In the genomic region with DNA sequence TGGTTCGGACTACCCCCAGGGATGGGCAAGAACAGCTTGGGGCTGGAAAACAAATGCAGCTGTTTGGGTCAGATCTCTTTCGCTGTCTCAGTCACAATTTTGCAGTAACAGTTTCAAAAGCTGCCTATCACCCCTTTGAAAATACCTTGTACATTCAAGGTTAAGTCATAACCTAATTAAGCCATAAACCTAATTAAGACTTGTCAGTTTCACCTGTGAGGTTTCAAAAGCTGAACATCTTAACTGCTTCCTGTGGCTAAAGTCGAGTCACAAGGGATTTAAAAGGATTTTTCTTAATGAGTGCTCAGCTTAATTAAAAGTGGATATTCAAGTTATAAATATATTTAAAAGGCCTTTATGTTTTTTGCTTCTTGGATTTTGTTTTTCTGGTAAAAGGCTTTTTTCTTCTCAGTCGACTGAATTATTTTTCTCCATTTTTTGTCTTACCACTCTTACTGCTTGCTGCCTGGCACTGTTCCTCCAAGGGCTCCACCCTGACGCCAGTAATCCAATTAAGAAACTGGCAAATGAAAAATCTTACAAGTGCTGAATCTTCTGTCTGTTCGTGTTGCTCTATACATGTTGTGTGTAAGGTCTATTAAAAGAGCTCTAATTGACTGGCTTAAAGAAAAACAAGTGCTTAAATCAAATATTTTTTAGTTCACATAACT, we compare ENCODE assay signal across 20 cellular contexts. TPM values are rescaled to one million over a fixed set of nuclear protein-coding genes. Genes with fewer than 3 reads are reported as not detected.
DNase-seq lines count a peak whose midpoint lies in the region; ATAC-seq and TF ChIP-seq lines count a peak whose summit lies in the region.
"Had no signal": no experiment of that assay in that cellular context is flagged by ENCODE, and none has a peak within 500 bp of the region (broad histone marks: within the 10 kb centered on the region; RNA-seq: fewer than 3 reads in every experiment).

No MANE protein-coding gene starts in this region.

- H3K4me1 ChIP-seq in HUES6 (ENCODE audit: control insufficient read depth, insufficient read depth, low read length) (peaks cover 40% of the 10 kb centered on the region), esophagus squamous epithelium (peaks cover 0 to 65% (median 16%) of the 10 kb centered on the region in 3 donors)
- H3K4me1 ChIP-seq: HAP-1 had no signal

- H3K27me3 ChIP-seq in HUES6 (ENCODE audit: control insufficient read depth, insufficient read depth, low read length) (no peaks in the 10 kb centered on the region), esophagus squamous epithelium (peaks cover 0 to 28% (median 0%) of the 10 kb centered on the region in 4 donors)

- H3K27ac ChIP-seq in HUES6 (ENCODE audit: low read depth, low read length) (peak overlapping the region; percentile 93; the same call in 1 of the 2 replicates), esophagus squamous epithelium (peak overlapping the region in 3 of 4 donors; percentile 2 to 24 (median 14))
- H3K27ac ChIP-seq: C4-2B had no signal

- no peak overlapping the region for H3K27ac Mint-ChIP-seq in activated naive CD8-positive, alpha-beta T cell treated with anti-CD3 and anti-CD28 coated beads, Interleukin-2, amount 50 U/mL, for 24 hours
- no peak overlapping the region for H3K27ac Mint-ChIP-seq in activated CD8-positive, alpha-beta memory T cell treated with anti-CD3 and anti-CD28 coated beads, Interleukin-2, amount 10 ng/mL, durations not matched to agents 7 days and 5 days

- TF ChIP-seq POLR2A in esophagus squamous epithelium (IDR thresholded peaks at IDR 0.05) = no peak

- TF ChIP-seq CTCF in esophagus squamous epithelium (IDR thresholded peaks at IDR 0.05) = no peak

- DNase-seq in NCI-H82 treated with DMSO at 0.1 percent for 48 hours (lab: John Stamatoyannopoulos, UW; ENCODE audit: unreplicated experiment) = peak; percentile 94
- DNase-seq in esophagus squamous epithelium (lab: John Stamatoyannopoulos, UW) = no peak
- DNase-seq in activated naive CD8-positive, alpha-beta T cell treated with anti-CD3 and anti-CD28 coated beads, Interleukin-2, amount 50 U/mL, for 24 hours = no peak
- no peak for DNase-seq in hypothalamus (lab: John Stamatoyannopoulos, UW)
- no peak for DNase-seq in superior temporal gyrus (ENCODE audit: extremely low spot score)
- DNase-seq in activated CD8-positive, alpha-beta memory T cell treated with anti-CD3 and anti-CD28 coated beads, Interleukin-2, amount 10 ng/mL, durations not matched to agents 7 days and 5 days = no peak
- DNase-seq: ACHN; DMS79; KBM-7; NCI-H1417 treated with DMSO at 0.1 percent for 48 hours; NCI-H1930; NCI-H226; NCI-H526; NK-92 treated with Interleukin-12 subunit alpha and Interleukin-12 subunit beta, amount 100 ng/mL, for 24 hours; SW 1271 had no signal

- H3K9ac ChIP-seq in HUES6 (ENCODE audit: low read length) = peak overlapping the region; percentile 87

- 50 to 63% methylated on average over 6 of the region's 6 CpGs for WGBS in esophagus squamous epithelium, 2 donors

- H3K4me3 Mint-ChIP-seq in activated naive CD8-positive, alpha-beta T cell treated with anti-CD3 and anti-CD28 coated beads, Interleukin-2, amount 50 U/mL, for 24 hours = no peak overlapping the region
- H3K4me3 Mint-ChIP-seq in activated CD8-positive, alpha-beta memory T cell treated with anti-CD3 and anti-CD28 coated beads, Interleukin-2, amount 10 ng/mL, durations not matched to agents 7 days and 5 days = no peak overlapping the region

- peaks cover 27% of the 10 kb centered on the region for H3K4me1 Mint-ChIP-seq in activated naive CD8-positive, alpha-beta T cell treated with anti-CD3 and anti-CD28 coated beads, Interleukin-2, amount 50 U/mL, for 24 hours
- no peaks in the 10 kb centered on the region for H3K4me1 Mint-ChIP-seq in activated CD8-positive, alpha-beta memory T cell treated with anti-CD3 and anti-CD28 coated beads, Interleukin-2, amount 10 ng/mL, durations not matched to agents 7 days and 5 days

- peaks cover 17% of the 10 kb centered on the region for H3K27me3 Mint-ChIP-seq in activated naive CD8-positive, alpha-beta T cell treated with anti-CD3 and anti-CD28 coated beads, Interleukin-2, amount 50 U/mL, for 24 hours
- H3K27me3 Mint-ChIP-seq in activated CD8-positive, alpha-beta memory T cell treated with anti-CD3 and anti-CD28 coated beads, Interleukin-2, amount 10 ng/mL, durations not matched to agents 7 days and 5 days = peaks cover 36% of the 10 kb centered on the region

- intact Hi-C loops in esophagus squamous epithelium (cut with DNase I) = no loop called here

- CTCF ChIA-PET in activated CD8-positive, alpha-beta memory T cell treated with anti-CD3 and anti-CD28 coated beads, Interleukin-2, amount 10 ng/mL, durations not matched to agents 7 days and 5 days (lab: Charles Lee) = interaction anchor here (0.6 to 1.7 kb wide), 4 partner anchors 11 to 172 kb away, joined by 3 to 8 read pairs (median 3); no protein-coding TSS in a partner anchor

- H3K36me3 Mint-ChIP-seq in activated naive CD8-positive, alpha-beta T cell treated with anti-CD3 and anti-CD28 coated beads, Interleukin-2, amount 50 U/mL, for 24 hours (ENCODE audit: low read depth) = no peaks in the 10 kb centered on the region
- H3K36me3 Mint-ChIP-seq in activated CD8-positive, alpha-beta memory T cell treated with anti-CD3 and anti-CD28 coated beads, Interleukin-2, amount 10 ng/mL, durations not matched to agents 7 days and 5 days = peaks cover 2% of the 10 kb centered on the region

- no peak for ATAC-seq in activated naive CD8-positive, alpha-beta T cell treated with anti-CD3 and anti-CD28 coated beads, Interleukin-2, amount 50 U/mL, for 24 hours
- no peak for ATAC-seq in activated CD8-positive, alpha-beta memory T cell treated with anti-CD3 and anti-CD28 coated beads, Interleukin-2, amount 10 ng/mL, durations not matched to agents 7 days and 5 days
- ATAC-seq: Right ventricle myocardium inferior had no signal

- H3K9me3 Mint-ChIP-seq in activated naive CD8-positive, alpha-beta T cell treated with anti-CD3 and anti-CD28 coated beads, Interleukin-2, amount 50 U/mL, for 24 hours = no peaks in the 10 kb centered on the region
- H3K9me3 Mint-ChIP-seq in activated CD8-positive, alpha-beta memory T cell treated with anti-CD3 and anti-CD28 coated beads, Interleukin-2, amount 10 ng/mL, durations not matched to agents 7 days and 5 days (ENCODE audit: low read depth) = peaks cover 2% of the 10 kb centered on the region

- no peaks in the 10 kb centered on the region for H3K36me3 ChIP-seq in HUES6 (ENCODE audit: control insufficient read depth, insufficient read depth, low read length)
- H3K36me3 ChIP-seq in esophagus squamous epithelium = no peaks in the 10 kb centered on the region
- H3K36me3 ChIP-seq: HAP-1 had no signal

- no peak overlapping the region for H3K4me3 ChIP-seq in HUES6 (ENCODE audit: low read depth, low read length)
- no peak overlapping the region for H3K4me3 ChIP-seq in esophagus squamous epithelium
- H3K4me3 ChIP-seq: HAP-1 had no signal

- H3K9me3 ChIP-seq in HUES6 (ENCODE audit: control insufficient read depth, insufficient read depth, low read depth, low read length) (peaks cover 24% of the 10 kb centered on the region; the same call in 1 of the 2 replicates), esophagus squamous epithelium (no peaks in the 10 kb centered on the region)
- H3K9me3 ChIP-seq: HAP-1 had no signal

RNA-seq across cellular contexts. Expression of gene CBR1, which starts 31.3 kb away (rescaled TPM):
- total RNA-seq in esophagus squamous epithelium = 100 to 1,000 TPM; 320 to 932 (median 584) TPM
- 10 to 100 TPM; 47.8 to 52.3 TPM for total RNA-seq in activated CD8-positive, alpha-beta memory T cell treated with anti-CD3 and anti-CD28 coated beads, Interleukin-2, amount 10 ng/mL, durations not matched to agents 7 days and 5 days

RNA-seq across cellular contexts. Expression of gene CBR3, which starts 33.8 kb away (rescaled TPM):
- total RNA-seq in esophagus squamous epithelium = 100 to 1,000 TPM in 3 of 4 donors, 10 to 100 TPM in 1; 67.3 to 158 (median 122) TPM
- total RNA-seq in activated CD8-positive, alpha-beta memory T cell treated with anti-CD3 and anti-CD28 coated beads, Interleukin-2, amount 10 ng/mL, durations not matched to agents 7 days and 5 days = 10 to 100 TPM; 16.1 to 18.6 TPM
- total RNA-seq: OCI-LY7 had no signal

RNA-seq across cellular contexts. Expression of gene SETD4, which starts 40.8 kb away (rescaled TPM):
- total RNA-seq in esophagus squamous epithelium = 10 to 100 TPM in 3 of 4 donors, 1 to 10 TPM in 1; 9.9 to 30.1 (median 14.6) TPM
- 10 to 100 TPM; 17.9 to 20.9 TPM for total RNA-seq in activated CD8-positive, alpha-beta memory T cell treated with anti-CD3 and anti-CD28 coated beads, Interleukin-2, amount 10 ng/mL, durations not matched to agents 7 days and 5 days

RNA-seq across cellular contexts. Expression of gene DOP1B, which starts 55.5 kb away (rescaled TPM):
- 10 to 100 TPM; 18.5 to 36.7 (median 26.2) TPM for total RNA-seq in esophagus squamous epithelium
- 10 to 100 TPM; 20.2 to 25.5 TPM for total RNA-seq in activated CD8-positive, alpha-beta memory T cell treated with anti-CD3 and anti-CD28 coated beads, Interleukin-2, amount 10 ng/mL, durations not matched to agents 7 days and 5 days

Comparison
In these comparisons a context has a peak if more than half of its experiments do, and no peak if none do; other contexts are left out.
1. RNA of gene CBR1, which starts 31.3 kb away (total RNA-seq): 320 to 932 TPM in esophagus squamous epithelium; 47.8 to 52.3 TPM in activated CD8-positive, alpha-beta memory T cell treated with anti-CD3 and anti-CD28 coated beads, Interleukin-2, amount 10 ng/mL, durations not matched to agents 7 days and 5 days; every median in the first group is over 4 times any median in the second.